8 cellular contexts compared by ENCODE assay signal in the genomic region with DNA sequence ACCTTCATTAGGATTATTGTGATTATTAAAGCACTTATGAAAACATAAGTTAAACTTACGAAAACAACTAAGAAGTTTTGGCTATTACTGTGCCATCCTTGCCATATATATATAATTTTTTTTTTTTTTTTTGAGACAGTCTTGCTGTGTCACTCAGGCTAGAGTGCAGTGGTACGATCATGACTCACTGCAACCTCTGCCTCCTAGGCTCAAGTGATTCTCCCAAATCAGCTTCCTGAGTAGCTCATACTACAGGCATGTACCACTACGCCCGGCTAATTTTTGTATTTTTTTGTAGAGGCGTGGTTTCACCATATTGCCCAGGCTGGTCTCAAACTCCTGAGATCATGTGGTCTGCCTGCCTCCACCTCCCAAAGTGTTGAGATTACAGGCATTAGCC.
DNase-seq lines count a peak whose midpoint lies in the region; ATAC-seq and TF ChIP-seq lines count a peak whose summit lies in the region.
"Not testable (repeated sequence)": the region's sequence is repeated elsewhere in the genome, so short reads cannot be mapped to it uniquely, and the experiment has no call there.

No MANE protein-coding gene starts in this region.

- H3K27ac Mint-ChIP-seq in osteocyte (ENCODE audit: unreplicated experiment), result peak overlapping the region; percentile 74

- H3K9me3 ChIP-seq in IMR-90 (ENCODE audit: control insufficient read depth, insufficient read depth, low read length), result not testable (repeated sequence)

- H3K36me3 ChIP-seq in IMR-90 (ENCODE audit: control insufficient read depth, insufficient read depth, low read length), result peaks cover 13% of the 10 kb centered on the region
- H3K36me3 ChIP-seq in brain microvascular endothelial cell (replicated peaks), result not testable (repeated sequence)

- not testable (repeated sequence) for H4K5ac ChIP-seq in IMR-90 (ENCODE audit: low read depth, low read length)

- not testable (repeated sequence) for H2BK5ac ChIP-seq in IMR-90 (ENCODE audit: low read depth, low read length, poor library complexity, severe bottlenecking)

- H3K4me3 ChIP-seq in IMR-90 (ENCODE audit: insufficient read depth, low read depth, low read length); brain microvascular endothelial cell (ENCODE audit: low read depth, low read length): not testable (repeated sequence)

- H3K23ac ChIP-seq in IMR-90 (ENCODE audit: low read depth, low read length), result not testable (repeated sequence)

- in situ Hi-C loops in ACHN (cut with HindIII; ENCODE audit: low pct_ligation_motif_present, low pct_unique_long_range_greater_than_20kb, low sequenced_read_pairs); IMR-90 (cut with MboI; ENCODE audit: low sequenced_read_pairs); brain microvascular endothelial cell (cut with HindIII; ENCODE audit: low pct_ligation_motif_present, low sequenced_read_pairs): not testable (repeated sequence)

- peaks cover 16% of the 10 kb centered on the region for H3K36me3 Mint-ChIP-seq in osteocyte (ENCODE audit: unreplicated experiment)

- H3K56ac ChIP-seq in IMR-90 (ENCODE audit: extremely low read depth, insufficient read depth, low read length), result not testable (repeated sequence)

- ATAC-seq in IMR-90 (ENCODE audit: low read depth) (peak; percentile 96), esophagus mucosa (peak; percentile 36), foreskin keratinocyte (peak; percentile 93)

- BruUV-seq in IMR-90 (replicated peaks; lab: Mats Ljungman, UMichigan), result not testable (repeated sequence)

- WGBS in IMR-90 (ENCODE audit: extremely low coverage in 2 of 2, insufficient read length in 1 of 2), 2 experiments, result no CpG with 5 or more reads among the region's 5 CpGs

- TF ChIP-seq RAD21 in IMR-90 (IDR thresholded peaks at IDR 0.05; ENCODE audit: low read length), result not testable (repeated sequence)

- H4K91ac ChIP-seq in IMR-90 (ENCODE audit: insufficient read depth, low read depth, low read length), result not testable (repeated sequence)

- dilution Hi-C loops in IMR-90 (cut with HindIII; ENCODE audit: low sequenced_read_pairs, unreplicated experiment), result not testable (repeated sequence)

- H2AK9ac ChIP-seq in IMR-90 (replicated peaks; ENCODE audit: low read depth, low read length, poor library complexity), result not testable (repeated sequence)

- not testable (repeated sequence) for H4K20me1 ChIP-seq in IMR-90 (ENCODE audit: insufficient read depth, low read length)

- H2AK5ac ChIP-seq in IMR-90 (ENCODE audit: low read depth, low read length), result not testable (repeated sequence)

- CTCF ChIA-PET in IMR-90 (lab: Yijun Ruan, JAX), result not testable (repeated sequence)

- not testable (repeated sequence) for H3K14ac ChIP-seq in IMR-90 (replicated peaks; ENCODE audit: low read depth, low read length)

- POLR2A ChIA-PET in IMR-90 (lab: Charles Lee; ENCODE audit: unreplicated experiment), result not testable (repeated sequence)

- not testable (repeated sequence) for H3K27me3 ChIP-seq in IMR-90 (ENCODE audit: control insufficient read depth, insufficient read depth, low read length); brain microvascular endothelial cell (replicated peaks); foreskin keratinocyte

- not testable (repeated sequence) for TF ChIP-seq CTCF in IMR-90 (conservative IDR thresholded peaks at IDR 0.05; ENCODE audit: low read depth, low read length); brain microvascular endothelial cell (IDR thresholded peaks at IDR 0.05; ENCODE audit: low read depth, low read length, missing control alignments); foreskin keratinocyte (conservative IDR thresholded peaks at IDR 0.05); osteocyte (IDR thresholded peaks at IDR 0.05)

- not testable (repeated sequence) for H2BK120ac ChIP-seq in IMR-90 (ENCODE audit: low read depth, low read length)

- H3K4me2 ChIP-seq in IMR-90 (ENCODE audit: low read depth, low read length), result not testable (repeated sequence)

- TF ChIP-seq POLR2A in IMR-90 (IDR thresholded peaks at IDR 0.05; ENCODE audit: low read depth, low read length), result not testable (repeated sequence)

- not testable (repeated sequence) for H3K18ac ChIP-seq in IMR-90 (ENCODE audit: low read depth, low read length)

- not testable (repeated sequence) for H3K9me1 ChIP-seq in IMR-90 (ENCODE audit: insufficient read depth, low read length)

- H3K9me3 Mint-ChIP-seq in osteocyte (ENCODE audit: unreplicated experiment), result not testable (repeated sequence)

- H4K8ac ChIP-seq in IMR-90 (ENCODE audit: low read depth in 2 of 2, low read length in 2 of 2), result not testable (repeated sequence)

- H3K4me1 ChIP-seq in IMR-90 (ENCODE audit: control insufficient read depth, insufficient read depth, low read length); foreskin keratinocyte: not testable (repeated sequence)

- not testable (repeated sequence) for H3K27ac ChIP-seq in IMR-90 (ENCODE audit: insufficient read depth, low read length); foreskin keratinocyte
- peak overlapping the region; percentile 43 for H3K27ac ChIP-seq in brain microvascular endothelial cell

- H3K4ac ChIP-seq in IMR-90 (ENCODE audit: low read depth, low read length), result not testable (repeated sequence)

- not testable (repeated sequence) for H3K4me1 Mint-ChIP-seq in osteocyte (ENCODE audit: unreplicated experiment)

- H2BK20ac ChIP-seq in IMR-90 (ENCODE audit: low read depth, low read length), result not testable (repeated sequence)

- H2AFZ ChIP-seq in IMR-90 (replicated peaks; ENCODE audit: low read length, poor library complexity), result not testable (repeated sequence)

- H3K79me1 ChIP-seq in IMR-90 (ENCODE audit: low read depth in 1 of 2, low read length in 2 of 2), result not testable (repeated sequence)

- H3K9ac ChIP-seq in IMR-90 (ENCODE audit: low read depth, low read length), result not testable (repeated sequence)

- H3K27me3 Mint-ChIP-seq in osteocyte (ENCODE audit: unreplicated experiment), result not testable (repeated sequence)

- H2BK15ac ChIP-seq in IMR-90 (ENCODE audit: low read depth, low read length), result not testable (repeated sequence)

- DNase-seq in ACHN (peak; percentile 31), ELR (ENCODE audit: low read depth) (peak; percentile 82), IMR-90 (peak; percentile 73), RKO (ENCODE audit: low spot score) (peak; percentile 40), brain microvascular endothelial cell (peak; percentile 73), foreskin keratinocyte (peak; percentile 47 to 80)
- not testable (repeated sequence) for DNase-seq in osteocyte (ENCODE audit: extremely low spot score, unreplicated experiment)

- intact Hi-C loops in IMR-90 (cut with micrococcal nuclease), result not testable (repeated sequence)

- not testable (repeated sequence) for H3K4me3 Mint-ChIP-seq in osteocyte (ENCODE audit: unreplicated experiment)

TF ChIP-seq in IMR-90, 13 proteins besides CTCF, POLR2A, EP300 and RAD21:
- peak; percentile 32; the same call in 1 of the 2 replicates for TF ChIP-seq NFE2L2 (IDR thresholded peaks at IDR 0.05; ENCODE audit: low read depth, low read length)

Comparison
In these comparisons a context has a peak if more than half of its experiments do, and no peak if none do; other contexts are left out.
1. ATAC-seq: peak in every context shown above with its lines; median percentile 96 in IMR-90; 93 in foreskin keratinocyte; 36 in esophagus mucosa.